Comparison of ENCODE assay signal across 8 cellular contexts in genomic region chr2:10123281-10123680, GRCh38. TPM values are rescaled to one million over a fixed set of nuclear protein-coding genes. Genes with fewer than 3 reads are reported as not detected.
A peak's percentile ranks its signal among the peaks of the same experiment; 100 is the strongest.
DNase-seq lines count a peak whose midpoint lies in the region; ATAC-seq and TF ChIP-seq lines count a peak whose summit lies in the region.

No MANE protein-coding gene starts in this region.

- no peaks in the 10 kb centered on the region for H3K27me3 ChIP-seq in WERI-Rb-1 (ENCODE audit: insufficient read depth, low read depth, severe bottlenecking)

- H3K36me3 ChIP-seq in WERI-Rb-1 = peaks cover 62% of the 10 kb centered on the region

- H3K36me3 Mint-ChIP-seq in activated CD4-positive, alpha-beta T cell treated with anti-CD3 and anti-CD28 coated beads, Interleukin-2, amount 10 ng/mL, durations not matched to agents 7 days and 5 days (ENCODE audit: low read depth) = peaks cover 59% of the 10 kb centered on the region
- peaks cover 10 to 20% of the 10 kb centered on the region in 2 donors for H3K36me3 Mint-ChIP-seq in stimulated activated naive B cell treated with anti-CD40 and anti-IgM and Interleukin-4, amounts not matched to agents 10 μg/mL and 1 μg/mL and 100 μg/mL, for 72 hours

- H3K27me3 Mint-ChIP-seq in activated CD4-positive, alpha-beta T cell treated with anti-CD3 and anti-CD28 coated beads, Interleukin-2, amount 10 ng/mL, durations not matched to agents 7 days and 5 days = no peaks in the 10 kb centered on the region
- peaks cover 12 to 13% of the 10 kb centered on the region in 2 donors for H3K27me3 Mint-ChIP-seq in stimulated activated naive B cell treated with anti-CD40 and anti-IgM and Interleukin-4, amounts not matched to agents 10 μg/mL and 1 μg/mL and 100 μg/mL, for 72 hours

- no peak for ATAC-seq in stimulated activated naive B cell treated with anti-CD40 and anti-IgM and Interleukin-4, amounts not matched to agents 10 μg/mL and 1 μg/mL and 100 μg/mL, for 72 hours (replicated peaks)
- no peak for ATAC-seq in HG02870 (IDR thresholded peaks at IDR 0.05; ENCODE audit: unreplicated experiment)

- POLR2A ChIA-PET in activated CD4-positive, alpha-beta T cell treated with anti-CD3 and anti-CD28 coated beads, Interleukin-2, amount 10 ng/mL, durations not matched to agents 7 days and 5 days (lab: Charles Lee) = interaction anchor here (0.7 kb wide), 1 partner anchor 709 kb away, joined by 3 read pairs; no protein-coding TSS in a partner anchor

- TF ChIP-seq CTCF in WERI-Rb-1 (IDR thresholded peaks at IDR 0.05; ENCODE audit: low read depth, low read length) (no peak), foreskin fibroblast (IDR thresholded peaks at IDR 0.05; ENCODE audit: low read depth, low read length) (no peak)

- H3K27ac Mint-ChIP-seq in activated CD4-positive, alpha-beta T cell treated with anti-CD3 and anti-CD28 coated beads, Interleukin-2, amount 10 ng/mL, durations not matched to agents 7 days and 5 days = peak overlapping the region; percentile 88
- H3K27ac Mint-ChIP-seq in stimulated activated naive B cell treated with anti-CD40 and anti-IgM and Interleukin-4, amounts not matched to agents 10 μg/mL and 1 μg/mL and 100 μg/mL, for 72 hours = peak overlapping the region; percentile 81

- CTCF ChIA-PET in activated CD4-positive, alpha-beta T cell treated with anti-CD3 and anti-CD28 coated beads, Interleukin-2, amount 10 ng/mL, durations not matched to agents 7 days and 5 days (lab: Charles Lee) = interaction anchor here (0.5 to 2.1 kb wide), 10 partner anchors 17 to 325 kb away, joined by 3 to 11 read pairs (median 5); partner anchors contain the start of gene ODC1

- peak overlapping the region; percentile 99 for H3K27ac ChIP-seq in WERI-Rb-1

- peak overlapping the region; percentile 88 for H3K4me3 Mint-ChIP-seq in activated CD4-positive, alpha-beta T cell treated with anti-CD3 and anti-CD28 coated beads, Interleukin-2, amount 10 ng/mL, durations not matched to agents 7 days and 5 days
- peak overlapping the region; percentile 82 to 97 for H3K4me3 Mint-ChIP-seq in stimulated activated naive B cell treated with anti-CD40 and anti-IgM and Interleukin-4, amounts not matched to agents 10 μg/mL and 1 μg/mL and 100 μg/mL, for 72 hours

- H3K9me3 Mint-ChIP-seq in activated CD4-positive, alpha-beta T cell treated with anti-CD3 and anti-CD28 coated beads, Interleukin-2, amount 10 ng/mL, durations not matched to agents 7 days and 5 days = no peaks in the 10 kb centered on the region
- H3K9me3 Mint-ChIP-seq in stimulated activated naive B cell treated with anti-CD40 and anti-IgM and Interleukin-4, amounts not matched to agents 10 μg/mL and 1 μg/mL and 100 μg/mL, for 72 hours = no peaks in the 10 kb centered on the region

- H3K9me3 ChIP-seq in WERI-Rb-1 (ENCODE audit: severe bottlenecking) = no peaks in the 10 kb centered on the region

- H3K4me3 ChIP-seq in WERI-Rb-1 (ENCODE audit: low read depth, low read length) (peak overlapping the region; percentile 68), foreskin fibroblast (ENCODE audit: low read depth in 1 of 2, low read length in 2 of 2) (peak overlapping the region; percentile 75 to 80)

- no peak for DNase-seq in activated CD4-positive, alpha-beta T cell treated with anti-CD3 and anti-CD28 coated beads, Interleukin-2, amount 10 ng/mL, durations not matched to agents 7 days and 5 days
- DNase-seq in activated CD4-positive, alpha-beta T cell treated with anti-CD3 and anti-CD28 coated beads for 4 hours = no peak
- DNase-seq in WERI-Rb-1 = no peak
- DNase-seq in foreskin fibroblast = peak in 1 of 2 donors; percentile 16
- no peak for DNase-seq in stimulated activated naive B cell treated with anti-CD40 and anti-IgM and Interleukin-4, amounts not matched to agents 10 μg/mL and 1 μg/mL and 100 μg/mL, for 72 hours
- no peak for DNase-seq in DMS 273 (lab: John Stamatoyannopoulos, UW; ENCODE audit: unreplicated experiment)
- no peak for DNase-seq in OCI-M2 (lab: John Stamatoyannopoulos, UW; ENCODE audit: unreplicated experiment)

- peaks cover 70% of the 10 kb centered on the region for H3K4me1 Mint-ChIP-seq in activated CD4-positive, alpha-beta T cell treated with anti-CD3 and anti-CD28 coated beads, Interleukin-2, amount 10 ng/mL, durations not matched to agents 7 days and 5 days
- H3K4me1 Mint-ChIP-seq in stimulated activated naive B cell treated with anti-CD40 and anti-IgM and Interleukin-4, amounts not matched to agents 10 μg/mL and 1 μg/mL and 100 μg/mL, for 72 hours = peaks cover 14 to 32% of the 10 kb centered on the region in 2 donors

RNA-seq across cellular contexts. Expression of gene RRM2, which starts 0.7 kb away (rescaled TPM):
- 100 to 1,000 TPM; 496 to 540 TPM for total RNA-seq in activated CD4-positive, alpha-beta T cell treated with anti-CD3 and anti-CD28 coated beads, Interleukin-2, amount 10 ng/mL, durations not matched to agents 7 days and 5 days

RNA-seq across cellular contexts. Expression of gene CYS1, which starts 43.1 kb away (rescaled TPM):
- under 1 TPM; 0.15 to 0.17 TPM for total RNA-seq in activated CD4-positive, alpha-beta T cell treated with anti-CD3 and anti-CD28 coated beads, Interleukin-2, amount 10 ng/mL, durations not matched to agents 7 days and 5 days
